15 cellular contexts compared by ENCODE assay signal in genomic region chr17:27939489-27940465, GRCh38.
DNase-seq lines count a peak whose midpoint lies in the region; ATAC-seq lines count a peak whose summit lies in the region.
"Had no signal": no experiment of that assay in that cellular context is flagged by ENCODE, and none has a peak within 500 bp of the region (broad histone marks: within the 10 kb centered on the region; RNA-seq: fewer than 3 reads in every experiment).

No MANE protein-coding gene starts in this region.

- H3K27me3 Mint-ChIP-seq in stimulated activated memory B cell treated with anti-CD40 and anti-IgM and Interleukin-4, amounts not matched to agents 10 μg/mL and 1 μg/mL and 100 μg/mL, for 72 hours: peaks cover 29% of the 10 kb centered on the region

- peak overlapping the region; percentile 54 for H3K4me3 Mint-ChIP-seq in stimulated activated memory B cell treated with anti-CD40 and anti-IgM and Interleukin-4, amounts not matched to agents 10 μg/mL and 1 μg/mL and 100 μg/mL, for 72 hours
- H3K4me3 Mint-ChIP-seq: activated naive CD4-positive, alpha-beta T cell treated with anti-CD3 and anti-CD28 coated beads for 36 hours had no signal

- ATAC-seq in HG02973 (IDR thresholded peaks at IDR 0.05; ENCODE audit: unreplicated experiment) (peak; percentile 81), HG03565 (IDR thresholded peaks at IDR 0.05; ENCODE audit: unreplicated experiment) (no peak), HG02852 (IDR thresholded peaks at IDR 0.05; ENCODE audit: unreplicated experiment) (no peak)
- peak; percentile 79 for ATAC-seq in stimulated activated memory B cell treated with anti-CD40 and anti-IgM and Interleukin-4, amounts not matched to agents 10 μg/mL and 1 μg/mL and 100 μg/mL, for 72 hours
- ATAC-seq: mucosa of descending colon had no signal

- H3K27ac Mint-ChIP-seq in stimulated activated memory B cell treated with anti-CD40 and anti-IgM and Interleukin-4, amounts not matched to agents 10 μg/mL and 1 μg/mL and 100 μg/mL, for 72 hours: peak overlapping the region; percentile 12
- H3K27ac Mint-ChIP-seq: activated naive CD4-positive, alpha-beta T cell treated with anti-CD3 and anti-CD28 coated beads for 36 hours had no signal

- DNase-seq in NCI-H1436 (lab: John Stamatoyannopoulos, UW): peak; percentile 31
- no peak for DNase-seq in NCI-H1436 treated with DMSO at 0.1 percent for 48 hours (lab: John Stamatoyannopoulos, UW)
- peak; percentile 51 for DNase-seq in OCI-M1 (lab: John Stamatoyannopoulos, UW)
- DNase-seq in activated CD4-positive, alpha-beta T cell treated with anti-CD3 and anti-CD28 coated beads for 4 hours: no peak
- DNase-seq: 8988T; activated CD8-positive, alpha-beta memory T cell treated with anti-CD3 and anti-CD28 coated beads for 24 hours; activated naive CD4-positive, alpha-beta T cell treated with anti-CD3 and anti-CD28 coated beads for 36 hours; mucosa of descending colon; NCI-H226; SHP77 treated with DMSO at 0.1 percent for 48 hours; T1000 had no signal

- H3K4me1 Mint-ChIP-seq in stimulated activated memory B cell treated with anti-CD40 and anti-IgM and Interleukin-4, amounts not matched to agents 10 μg/mL and 1 μg/mL and 100 μg/mL, for 72 hours: peaks cover 23% of the 10 kb centered on the region

- no peaks in the 10 kb centered on the region for H3K36me3 Mint-ChIP-seq in stimulated activated memory B cell treated with anti-CD40 and anti-IgM and Interleukin-4, amounts not matched to agents 10 μg/mL and 1 μg/mL and 100 μg/mL, for 72 hours

- no peaks in the 10 kb centered on the region for H3K9me3 Mint-ChIP-seq in stimulated activated memory B cell treated with anti-CD40 and anti-IgM and Interleukin-4, amounts not matched to agents 10 μg/mL and 1 μg/mL and 100 μg/mL, for 72 hours
- H3K9me3 Mint-ChIP-seq: activated naive CD4-positive, alpha-beta T cell treated with anti-CD3 and anti-CD28 coated beads for 36 hours had no signal

Comparison
In these comparisons a context has a peak if more than half of its experiments do, and no peak if none do; other contexts are left out.
1. DNase-seq: peak in NCI-H1436 (single experiment) and OCI-M1 (single experiment); none in NCI-H1436 treated with DMSO at 0.1 percent for 48 hours (single experiment) and activated CD4-positive, alpha-beta T cell treated with anti-CD3 and anti-CD28 coated beads for 4 hours (0 of 2).
2. ATAC-seq: peak in HG02973 (single experiment) and stimulated activated memory B cell treated with anti-CD40 and anti-IgM and Interleukin-4, amounts not matched to agents 10 μg/mL and 1 μg/mL and 100 μg/mL, for 72 hours (single experiment); none in HG03565 (single experiment) and HG02852 (single experiment).